ENCODE assay signal across 8 cellular contexts in genomic region chr4:121800961-121801714, GRCh38. TPM values are rescaled to one million over a fixed set of nuclear protein-coding genes. Genes with fewer than 3 reads are reported as not detected.
DNase-seq lines count a peak whose midpoint lies in the region; ATAC-seq and TF ChIP-seq lines count a peak whose summit lies in the region.

EXOSC9 (plus strand) TSS chr4:121801323; CDS start chr4:121801425, 102 bp downstream.

- no peak for TF ChIP-seq CTCF in choroid plexus epithelial cell (conservative IDR thresholded peaks at IDR 0.05; ENCODE audit: low read depth, low read length)
- TF ChIP-seq CTCF in kidney epithelial cell (IDR thresholded peaks at IDR 0.05; ENCODE audit: insufficient read depth, low read length, poor library complexity, severe bottlenecking), result no peak

- peak; percentile 88 for TF ChIP-seq POLR2A in GM19099 (IDR thresholded peaks at IDR 0.05; ENCODE audit: extremely low read depth, insufficient read length, low read depth)

- DNase-seq in AG20443 (ENCODE audit: low spot score) (peak; percentile 96), NCI-H510A treated with DMSO at 0.1 percent for 48 hours (lab: John Stamatoyannopoulos, UW) (peak; percentile 63), choroid plexus epithelial cell (ENCODE audit: low read depth) (peak; percentile 96), kidney epithelial cell (ENCODE audit: low read depth) (peak; percentile 77)
- peak; percentile 94 for DNase-seq in activated CD4-positive, alpha-beta T cell treated with anti-CD3 and anti-CD28 coated beads for 24 hours (ENCODE audit: low read depth in 2 of 2)
- peak; percentile 84 to 91 for DNase-seq in stimulated activated CD4-positive, alpha-beta T cell treated with anti-CD3 and anti-CD28 coated beads, Interleukin-15, amount 100 ng/mL, for 48 hours (ENCODE audit: low read depth in 2 of 2)

- H3K27me3 ChIP-seq in kidney epithelial cell (ENCODE audit: control insufficient read depth, insufficient read depth, low read length), result no peaks in the 10 kb centered on the region

- ATAC-seq in HG03432 (IDR thresholded peaks at IDR 0.05; ENCODE audit: unreplicated experiment), result peak; percentile 89

- no peaks in the 10 kb centered on the region for H3K36me3 ChIP-seq in kidney epithelial cell (ENCODE audit: control insufficient read depth, insufficient read depth, low read length)

- H3K4me3 ChIP-seq in choroid plexus epithelial cell (ENCODE audit: low read depth, low read length) (peak within 1 kb of the TSS; percentile 100), kidney epithelial cell (ENCODE audit: low read depth, low read length) (peak within 1 kb of the TSS; percentile 58)

RNA-seq across cellular contexts. Expression of gene EXOSC9, which starts in this region (rescaled TPM):
- 27.9 and 39.2 TPM in 2 replicates for total RNA-seq in kidney epithelial cell

Comparison
In these comparisons a context has a peak if more than half of its experiments do, and no peak if none do; other contexts are left out.
1. Peak in every context shown above with its lines: DNase-seq, ATAC-seq and H3K4me3 ChIP-seq.